17 cellular contexts compared by ENCODE assay signal in the genomic region with DNA sequence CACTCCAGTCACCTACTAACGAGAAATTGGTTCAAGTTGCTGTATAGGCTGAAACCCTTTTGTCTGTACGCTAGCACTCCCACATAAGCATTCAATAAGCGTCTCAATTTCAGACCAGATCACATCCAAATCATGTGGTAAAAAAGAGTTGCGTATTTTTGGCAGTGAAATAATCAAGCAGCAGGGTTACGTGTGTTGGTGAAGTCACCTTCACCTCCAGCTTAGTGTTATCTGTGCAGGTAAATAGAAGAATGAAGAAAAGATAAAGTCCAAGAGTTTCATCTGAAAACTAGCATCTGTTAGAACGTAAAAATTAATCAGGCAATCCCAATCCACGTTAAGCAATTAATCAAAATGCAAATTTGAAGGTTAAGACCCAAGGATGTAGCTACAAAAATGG. TPM values are rescaled to one million over a fixed set of nuclear protein-coding genes. Genes with fewer than 3 reads are reported as not detected.
DNase-seq lines count a peak whose midpoint lies in the region; ATAC-seq, FAIRE-seq and TF ChIP-seq lines count a peak whose summit lies in the region.
"Had no signal": no experiment of that assay in that cellular context is flagged by ENCODE, and none has a peak within 500 bp of the region (broad histone marks: within the 10 kb centered on the region; RNA-seq: fewer than 3 reads in every experiment).

No MANE protein-coding gene starts in this region.

- TF ChIP-seq POLR2A in H54 (IDR thresholded peaks at IDR 0.05; ENCODE audit: low read depth, low read length) (no peak), body of pancreas (IDR thresholded peaks at IDR 0.05) (no peak), HepG2 (IDR thresholded peaks at IDR 0.05; ENCODE audit: insufficient read depth in 1 of 2, low read depth in 2 of 2, low read length in 2 of 2) (peak in 1 of 2 experiments; percentile 38; a peak in 1 of 4 replicates)

- POLR2A ChIA-PET in HepG2 (lab: Yijun Ruan, JAX) = no interaction called here

- peak; percentile 15 for FAIRE-seq in H54 (lab: Jason Lieb, UNC)
- FAIRE-seq in HepG2 (lab: Jason Lieb, UNC) = no peak
- FAIRE-seq: A204.1, GM19239 had no signal

- no peak for TF ChIP-seq CTCF in body of pancreas (IDR thresholded peaks at IDR 0.05)
- TF ChIP-seq CTCF in HepG2 (CRISPR knock-in tag; IDR thresholded peaks at IDR 0.05) = no peak

- TF ChIP-seq RAD21 in HepG2 (CRISPR knock-in tag; IDR thresholded peaks at IDR 0.05) = no peak

- in situ Hi-C loops in HepG2 (cut with HindIII; ENCODE audit: extremely low pct_ligation_motif_present, low pct_unique_long_range_greater_than_20kb) = loop anchor here (10.0 kb wide), 1 partner anchor 103 kb away; no protein-coding TSS in a partner anchor

- peaks cover 0 to 1% (median 0%) of the 10 kb centered on the region in 7 donors for H3K9me3 Mint-ChIP-seq in CD4-positive, CD25-positive, alpha-beta regulatory T cell
- H3K9me3 Mint-ChIP-seq: CD8-positive, alpha-beta memory T cell had no signal

- peaks cover 54% of the 10 kb centered on the region for H3K36me3 Mint-ChIP-seq in CD4-positive, CD25-positive, alpha-beta regulatory T cell

- no peak overlapping the region for H3K4me3 Mint-ChIP-seq in CD4-positive, CD25-positive, alpha-beta regulatory T cell
- H3K4me3 Mint-ChIP-seq: B cell; CD8-positive, alpha-beta memory T cell had no signal

- TF ChIP-seq EP300 in HepG2 (IDR thresholded peaks at IDR 0.05; ENCODE audit: low read depth in 2 of 2, low read length in 2 of 2) = no peak
- no peak for TF ChIP-seq EP300 in HepG2 (CRISPR knock-in tag; IDR thresholded peaks at IDR 0.05; ENCODE audit: borderline replicate concordance)

- no peaks in the 10 kb centered on the region for H3K27me3 ChIP-seq in CD4-positive, CD25-positive, alpha-beta regulatory T cell (ENCODE audit: control insufficient read depth, insufficient read depth, low read length)
- H3K27me3 ChIP-seq in body of pancreas = no peaks in the 10 kb centered on the region
- no peaks in the 10 kb centered on the region for H3K27me3 ChIP-seq in HepG2 (ENCODE audit: control insufficient read depth in 1 of 2, insufficient read depth in 2 of 2, low read length in 2 of 2)

- 46 to 47% methylated on average over 7 of the region's 7 CpGs for WGBS in body of pancreas, 2 donors
- 85% methylated on average over 7 of the region's 7 CpGs for WGBS in HepG2 (ENCODE audit: low lambda C conversion rate)

- H4K20me1 ChIP-seq in HepG2 (ENCODE audit: insufficient read depth, low read length) = peaks cover 12% of the 10 kb centered on the region; the same call in 1 of the 2 replicates

- no peaks in the 10 kb centered on the region for H3K27me3 Mint-ChIP-seq in CD4-positive, CD25-positive, alpha-beta regulatory T cell
- H3K27me3 Mint-ChIP-seq: B cell; CD8-positive, alpha-beta memory T cell had no signal

- no peaks in the 10 kb centered on the region for H3K4me1 ChIP-seq in CD4-positive, CD25-positive, alpha-beta regulatory T cell (ENCODE audit: control insufficient read depth, insufficient read depth, low read length, poor library complexity, severe bottlenecking)
- H3K4me1 ChIP-seq in body of pancreas = peaks cover 33% of the 10 kb centered on the region
- H3K4me1 ChIP-seq in HepG2 (ENCODE audit: insufficient read depth, low read length) = peaks cover 11% of the 10 kb centered on the region; the same call in 1 of the 2 replicates

- no peaks in the 10 kb centered on the region for H3K9me3 ChIP-seq in CD4-positive, CD25-positive, alpha-beta regulatory T cell (ENCODE audit: control insufficient read depth in 2 of 2, low read length in 2 of 2)
- no peaks in the 10 kb centered on the region for H3K9me3 ChIP-seq in body of pancreas
- no peaks in the 10 kb centered on the region for H3K9me3 ChIP-seq in HepG2 (ENCODE audit: low read length)
- H3K9me3 ChIP-seq: Caco-2 had no signal

- H3K9ac ChIP-seq in HepG2 (ENCODE audit: insufficient read depth, low read depth, low read length) = no peak overlapping the region
- H3K9ac ChIP-seq: GM23248 had no signal

- CTCF ChIA-PET in HepG2 (lab: Yijun Ruan, JAX; ENCODE audit: low intra/inter-chr PET ratio, low total read pairs) = no interaction called here

- H2AFZ ChIP-seq in HepG2 (ENCODE audit: low read length) = no peak overlapping the region
- H2AFZ ChIP-seq: GM23248 had no signal

- no peak overlapping the region for H3K4me2 ChIP-seq in HepG2 (ENCODE audit: low read depth, low read length)

- intact Hi-C loops in body of pancreas (cut with DNase I) (loop anchor here (10.0 kb wide), 1 partner anchor 273 kb away; no protein-coding TSS in a partner anchor), HepG2 (cut with micrococcal nuclease; ENCODE audit: unreplicated experiment) (no loop called here)

- no peak overlapping the region for H3K27ac ChIP-seq in CD4-positive, CD25-positive, alpha-beta regulatory T cell (ENCODE audit: insufficient read depth, low read length, poor library complexity, severe bottlenecking)
- H3K27ac ChIP-seq in body of pancreas (peak overlapping the region in 2 of 4 donors; percentile 50 to 52), HepG2 (ENCODE audit: extremely low read length, insufficient read depth, low read length) (no peak overlapping the region)
- H3K27ac ChIP-seq: GM23248 had no signal

- no peak for DNase-seq in CD4-positive, CD25-positive, alpha-beta regulatory T cell
- no peak for DNase-seq in H54 (ENCODE audit: insufficient read length, low spot score)
- DNase-seq in body of pancreas = no peak
- DNase-seq in HepG2 (ENCODE audit: low spot score) = no peak
- DNase-seq in SIG-M5 (lab: John Stamatoyannopoulos, UW) = no peak
- DNase-seq in GDM1 (lab: John Stamatoyannopoulos, UW) = no peak
- DNase-seq: C1 segment of cervical spinal cord; Caco-2; CD8-positive, alpha-beta memory T cell; DND-41; GF-D8; GM23248; H7 had no signal

- H3K27ac Mint-ChIP-seq in CD4-positive, CD25-positive, alpha-beta regulatory T cell = peak overlapping the region in 2 of 3 donors; percentile 22 to 36
- H3K27ac Mint-ChIP-seq: B cell had no signal

- H3K36me3 ChIP-seq in CD4-positive, CD25-positive, alpha-beta regulatory T cell (ENCODE audit: control insufficient read depth, insufficient read depth, low read length) = peaks cover 91% of the 10 kb centered on the region
- H3K36me3 ChIP-seq in body of pancreas (replicated peaks in 1 of 2; ENCODE audit: insufficient read depth in 1 of 2, low read depth in 2 of 2) (peaks cover 15 to 23% of the 10 kb centered on the region in 2 donors), HepG2 (replicated peaks in 1 of 2; ENCODE audit: control insufficient read depth in 1 of 2, insufficient read depth in 2 of 2, low read length in 2 of 2) (peaks cover 26 to 89% of the 10 kb centered on the region in 2 experiments)

- H3K4me3 ChIP-seq in CD4-positive, CD25-positive, alpha-beta regulatory T cell (ENCODE audit: low read depth, low read length) = no peak overlapping the region
- no peak overlapping the region for H3K4me3 ChIP-seq in body of pancreas
- no peak overlapping the region for H3K4me3 ChIP-seq in HepG2 (replicated peaks in 1 of 3; ENCODE audit: insufficient read depth in 1 of 3, low read depth in 2 of 3, low read length in 3 of 3)
- H3K4me3 ChIP-seq: GM23248 had no signal

- H3K79me2 ChIP-seq in HepG2 (ENCODE audit: insufficient read depth, low read length) = peaks cover 25% of the 10 kb centered on the region

- BruUV-seq in HepG2 (replicated peaks; lab: Mats Ljungman, UMichigan) = no TSS peak

- no peak for ATAC-seq in CD4-positive, CD25-positive, alpha-beta regulatory T cell (ENCODE audit: low read depth in 2 of 2)
- ATAC-seq in body of pancreas (peak; percentile 48), HepG2 (no peak), HG03159 (IDR thresholded peaks at IDR 0.05; ENCODE audit: unreplicated experiment) (no peak)

- H3K4me1 Mint-ChIP-seq in CD4-positive, CD25-positive, alpha-beta regulatory T cell = peaks cover 30 to 40% (median 35%) of the 10 kb centered on the region in 4 donors

TF ChIP-seq in HepG2, 621 proteins besides CTCF, POLR2A, EP300 and RAD21 (continues in another document):
- TF ChIP-seq KDM2A (CRISPR knock-in tag; IDR thresholded peaks at IDR 0.05; ENCODE audit: borderline replicate concordance, low read depth) = no peak
- TF ChIP-seq POLR2AphosphoS5 (IDR thresholded peaks at IDR 0.05; ENCODE audit: low read depth, low read length) = 0 out of 2 replicates have a peak, but pooled peaks have one; percentile 13

RNA-seq across cellular contexts. Expression of gene SSR1, which starts 11.3 kb away (rescaled TPM):
- total RNA-seq in CD4-positive, CD25-positive, alpha-beta regulatory T cell = 81.0 TPM
- polyA plus RNA-seq in CD4-positive, CD25-positive, alpha-beta regulatory T cell = 100 to 1,000 TPM; 156 to 207 (median 180) TPM
- 10 to 100 TPM; 50.1 TPM for total RNA-seq in body of pancreas
- total RNA-seq in HepG2 (2016; rRNA removed; fragmentation: Illumina TruSeq; extraction: Trizol) = 208 and 243 TPM in 2 replicates
- total RNA-seq in HepG2 (2016; cell fraction: cytosol; rRNA removed; fragmentation: Illumina TruSeq; extraction: Trizol; ENCODE audit: low read depth) = 39.6 and 42.9 TPM in 2 replicates
- 200 and 237 TPM in 2 replicates for total RNA-seq in HepG2 (2016; cell fraction: insoluble cytoplasmic fraction; rRNA removed; fragmentation: Illumina TruSeq; extraction: Trizol)
- total RNA-seq in HepG2 (2016; cell fraction: membrane; rRNA removed; fragmentation: Illumina TruSeq; extraction: Trizol) = 91.8 and 97.7 TPM in 2 replicates
- 235 and 275 TPM in 2 replicates for total RNA-seq in HepG2 (2016; cell fraction: nucleus; rRNA removed; fragmentation: Illumina TruSeq; extraction: Trizol)
- polyA plus RNA-seq in HepG2 (2011; rRNA removed) = 135 and 203 TPM in 2 replicates
- 77.3 and 119 TPM in 2 replicates for polyA plus RNA-seq in HepG2 (2011; cell fraction: cytosol; rRNA removed)
- polyA plus RNA-seq in HepG2 (2011; cell fraction: nucleus; rRNA removed) = 28.6 and 39.3 TPM in 2 replicates
- polyA plus RNA-seq in HepG2 (2012) = 148 and 179 TPM in 2 replicates
- 33.8 and 41.9 TPM in 2 replicates for polyA plus RNA-seq in HepG2 (2016; cell fraction: cytosol; fragmentation: Illumina TruSeq; extraction: Trizol; ENCODE audit: low read depth)
- polyA plus RNA-seq in HepG2 (2016; cell fraction: insoluble cytoplasmic fraction; fragmentation: Illumina TruSeq; extraction: Trizol; ENCODE audit: low read depth) = 176 and 181 TPM in 2 replicates
- polyA plus RNA-seq in HepG2 (2016; cell fraction: membrane; fragmentation: Illumina TruSeq; extraction: Trizol; ENCODE audit: low read depth) = 64.9 and 66.7 TPM in 2 replicates
- 275 and 279 TPM in 2 replicates for polyA plus RNA-seq in HepG2 (2016; cell fraction: nucleus; fragmentation: Illumina TruSeq; extraction: Trizol; ENCODE audit: insufficient read depth, low read depth)
- polyA minus RNA-seq in HepG2 (2011; rRNA and poly(A)+ RNA removed; ENCODE audit: low replicate concordance) = 76.5 and 121 TPM in 2 replicates
- polyA minus RNA-seq in HepG2 (2011; cell fraction: cytosol; rRNA and poly(A)+ RNA removed) = 135 and 140 TPM in 2 replicates
- polyA minus RNA-seq in HepG2 (2011; cell fraction: nucleus; rRNA and poly(A)+ RNA removed) = 83.2 and 87.0 TPM in 2 replicates
